ENCODE assay signal across 8 cellular contexts in the genomic region with DNA sequence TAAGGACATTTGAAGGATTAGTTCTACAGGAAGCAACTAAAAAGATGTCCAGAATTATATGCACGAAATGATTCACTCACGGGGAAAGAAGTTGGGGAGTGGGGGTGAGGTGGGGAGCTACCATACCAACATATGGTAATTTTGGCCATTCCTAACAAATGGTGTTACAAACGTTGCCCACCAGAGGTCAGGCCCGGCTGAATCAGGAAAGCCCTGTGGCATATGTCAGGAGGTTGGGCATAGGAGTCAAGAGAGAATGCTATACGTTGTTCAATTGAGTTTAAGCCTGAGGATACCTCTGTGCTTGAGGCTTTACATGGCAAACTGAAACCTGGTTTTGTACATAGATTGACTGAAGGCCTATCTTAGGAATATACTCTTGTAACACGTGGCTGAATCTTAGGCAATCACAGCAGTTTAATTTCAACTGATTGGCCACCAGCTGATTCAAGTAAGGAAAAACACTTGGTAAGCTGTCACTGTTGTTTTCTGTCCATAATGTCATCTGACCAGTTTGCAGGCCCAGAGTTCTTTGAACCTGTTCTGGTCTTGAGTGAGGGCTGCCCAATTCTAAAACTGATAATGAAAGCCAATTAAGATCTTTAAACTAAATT. TPM values are rescaled to one million over a fixed set of nuclear protein-coding genes. Genes with fewer than 3 reads are reported as not detected.
A peak's percentile ranks its signal among the peaks of the same experiment; 100 is the strongest.
DNase-seq lines count a peak whose midpoint lies in the region; ATAC-seq and TF ChIP-seq lines count a peak whose summit lies in the region.

No MANE protein-coding gene starts in this region.

- no peaks in the 10 kb centered on the region for H3K36me3 Mint-ChIP-seq in memory B cell
- no peaks in the 10 kb centered on the region for H3K36me3 Mint-ChIP-seq in type B pancreatic cell

- peaks cover 5% of the 10 kb centered on the region for H3K27me3 Mint-ChIP-seq in memory B cell
- no peaks in the 10 kb centered on the region for H3K27me3 Mint-ChIP-seq in type B pancreatic cell

- peak; percentile 38; the same call in 1 of the 2 replicates for TF ChIP-seq CTCF in WI38 (IDR thresholded peaks at IDR 0.05; ENCODE audit: low read depth, low read length)
- peak; percentile 79 for TF ChIP-seq CTCF in type B pancreatic cell (conservative IDR thresholded peaks at IDR 0.05)

- DNase-seq in Ammon's horn (ENCODE audit: low spot score): peak; percentile 56
- peak; percentile 70 for DNase-seq in NCI-H2171 (lab: John Stamatoyannopoulos, UW)
- DNase-seq in effector CD4-positive, alpha-beta T cell: peak; percentile 7
- DNase-seq in memory B cell (ENCODE audit: low spot score in 2 of 2): peak; percentile 12 to 21
- DNase-seq in type B pancreatic cell (ENCODE audit: extremely low spot score, unreplicated experiment): peak; percentile 70

- H3K4me3 ChIP-seq in WI38 (ENCODE audit: low read depth, low read length): no peak overlapping the region

- H3K4me3 Mint-ChIP-seq in memory B cell (no peak overlapping the region), type B pancreatic cell (no peak overlapping the region)

- ATAC-seq in GM18508 (IDR thresholded peaks at IDR 0.05; ENCODE audit: insufficient read depth, unreplicated experiment) (peak; percentile 69), HG02938 (IDR thresholded peaks at IDR 0.05; ENCODE audit: unreplicated experiment) (peak; percentile 84), memory B cell (ENCODE audit: low read depth) (peak; percentile 61)

- peaks cover 4% of the 10 kb centered on the region for H3K4me1 Mint-ChIP-seq in memory B cell
- peaks cover 11% of the 10 kb centered on the region for H3K4me1 Mint-ChIP-seq in type B pancreatic cell (ENCODE audit: unreplicated experiment)

- no peaks in the 10 kb centered on the region for H3K9me3 Mint-ChIP-seq in memory B cell
- peaks cover 5% of the 10 kb centered on the region for H3K9me3 Mint-ChIP-seq in type B pancreatic cell

- no peak overlapping the region for H3K27ac Mint-ChIP-seq in memory B cell
- no peak overlapping the region for H3K27ac Mint-ChIP-seq in type B pancreatic cell

RNA-seq across cellular contexts. Expression of gene SLC2A2, which starts 23.4 kb away (rescaled TPM):
- 1.9 and 5.7 TPM in 2 replicates for total RNA-seq in type B pancreatic cell (ENCODE audit: low replicate concordance)

Comparison
In these comparisons a context has a peak if more than half of its experiments do, and no peak if none do; other contexts are left out.
1. DNase-seq: peak in every context shown above with its lines; median percentile 70 in NCI-H2171; 70 in type B pancreatic cell; 56 in Ammon's horn; 16 in memory B cell; 7 in effector CD4-positive, alpha-beta T cell.